Comparison of ENCODE assay signal across 16 cellular contexts in the genomic region with DNA sequence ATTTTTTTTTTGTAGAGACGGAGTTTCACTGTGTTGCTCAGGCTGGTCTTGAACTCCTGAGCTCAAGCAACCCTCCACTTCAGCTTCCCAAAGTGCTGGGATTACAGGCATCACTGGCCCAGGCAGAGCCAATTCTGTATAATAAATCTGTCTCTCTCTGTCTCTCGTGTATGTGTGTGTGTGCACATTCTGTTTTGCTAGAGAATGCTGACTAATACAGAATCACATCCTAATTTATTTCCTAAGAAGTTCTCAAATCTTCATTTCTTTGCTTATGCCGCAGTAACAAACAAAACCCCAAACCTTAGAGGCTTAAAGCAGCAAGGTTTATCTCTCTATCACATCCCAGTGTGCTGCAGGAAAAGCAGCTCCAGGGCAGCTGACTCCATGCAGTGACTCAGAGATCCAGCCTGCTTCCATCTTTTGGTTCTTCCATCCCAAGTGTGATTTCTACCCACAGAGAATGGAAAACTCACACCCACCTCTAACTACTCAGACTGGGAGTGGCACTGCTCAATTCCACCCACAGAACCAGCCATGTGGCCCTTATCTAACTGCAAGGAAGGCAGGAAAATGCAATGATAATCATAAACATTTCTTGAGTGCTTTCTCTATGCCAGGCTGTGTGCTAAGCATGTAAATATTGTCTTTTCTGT. TPM values are rescaled to one million over a fixed set of nuclear protein-coding genes. Genes with fewer than 3 reads are reported as not detected.
A peak's percentile ranks its signal among the peaks of the same experiment; 100 is the strongest.
DNase-seq lines count a peak whose midpoint lies in the region; ATAC-seq, FAIRE-seq and TF ChIP-seq lines count a peak whose summit lies in the region.
"Had no signal": no experiment of that assay in that cellular context is flagged by ENCODE, and none has a peak within 500 bp of the region (broad histone marks: within the 10 kb centered on the region; RNA-seq: fewer than 3 reads in every experiment).

No MANE protein-coding gene starts in this region.

- no peaks in the 10 kb centered on the region for H3K9me3 ChIP-seq in esophagus muscularis mucosa
- H3K9me3 ChIP-seq: BLaER1 treated with 17β-estradiol and CSF1 and Interleukin-3, amounts not matched to agents 10 nM and 100 nM had no signal

- peaks cover 0 to 5% (median 2%) of the 10 kb centered on the region in 4 donors for H3K27me3 ChIP-seq in esophagus muscularis mucosa
- H3K27me3 ChIP-seq: BLaER1 treated with 17β-estradiol and CSF1 and Interleukin-3, amounts not matched to agents 10 nM and 100 nM had no signal

- no peak for TF ChIP-seq EP300 in esophagus muscularis mucosa (IDR thresholded peaks at IDR 0.05)

- H3K4me3 Mint-ChIP-seq in activated T-helper 2 cell treated with anti-CD3 and anti-CD28 coated beads, Interferon-gamma antibody, Interleukin-2, Interleukin-4, amounts not matched to agents 10 μg/mL and 5 μg/mL and 100 μg/mL, durations not matched to agents 14 hours and 24 hours and 36 hours (ENCODE audit: low read depth) = no peak overlapping the region
- H3K4me3 Mint-ChIP-seq in natural killer cell = no peak overlapping the region
- H3K4me3 Mint-ChIP-seq: GM23338 had no signal

- no peak for TF ChIP-seq POLR2A in esophagus muscularis mucosa (IDR thresholded peaks at IDR 0.05; ENCODE audit: low read depth)

- ATAC-seq in sciatic nerve = peak; percentile 6
- ATAC-seq in natural killer cell = no peak
- ATAC-seq: GM23338 had no signal

- no peak overlapping the region for H3K4me3 ChIP-seq in esophagus muscularis mucosa
- H3K4me3 ChIP-seq: BLaER1 treated with 17β-estradiol and CSF1 and Interleukin-3, amounts not matched to agents 10 nM and 100 nM; GM23338 had no signal

- peaks cover 0 to 32% (median 20%) of the 10 kb centered on the region in 4 donors for H3K36me3 ChIP-seq in esophagus muscularis mucosa

- DNase-seq in ELR (ENCODE audit: low read depth) = peak; percentile 59
- no peak for DNase-seq in activated T-helper 2 cell treated with anti-CD3 and anti-CD28 coated beads, Interferon-gamma antibody, Interleukin-2, Interleukin-4, amounts not matched to agents 10 μg/mL and 5 μg/mL and 100 μg/mL, durations not matched to agents 14 hours and 24 hours and 36 hours (ENCODE audit: low spot score)
- DNase-seq in esophagus muscularis mucosa (ENCODE audit: extremely low spot score) = no peak
- no peak for DNase-seq in sciatic nerve (ENCODE audit: low spot score)
- DNase-seq in AML-193 (lab: John Stamatoyannopoulos, UW) = no peak
- DNase-seq in Ammon's horn (ENCODE audit: low spot score) = no peak
- no peak for DNase-seq in natural killer cell
- DNase-seq in D721Med (ENCODE audit: insufficient read length, low spot score) = no peak
- DNase-seq: activated CD4-positive, alpha-beta T cell treated with anti-CD3 and anti-CD28 coated beads for 1 hour; activated T-cell treated with anti-CD3 and anti-CD28 coated beads, Interleukin-2, amount 50 U/mL, for 48 hours; NCI-H1436; stimulated activated CD4-positive, alpha-beta T cell treated with anti-CD3 and anti-CD28 coated beads, Interleukin-4, amount 100 ng/mL, for 1 hour had no signal

- peaks cover 17 to 33% (median 31%) of the 10 kb centered on the region in 4 donors for H3K4me1 ChIP-seq in esophagus muscularis mucosa

- no peaks in the 10 kb centered on the region for H3K9me3 Mint-ChIP-seq in activated T-helper 2 cell treated with anti-CD3 and anti-CD28 coated beads, Interferon-gamma antibody, Interleukin-2, Interleukin-4, amounts not matched to agents 10 μg/mL and 5 μg/mL and 100 μg/mL, durations not matched to agents 14 hours and 24 hours and 36 hours
- H3K9me3 Mint-ChIP-seq in natural killer cell = no peaks in the 10 kb centered on the region
- H3K9me3 Mint-ChIP-seq: GM23338 had no signal

- intact Hi-C loops in activated T-helper 2 cell treated with anti-CD3 and anti-CD28 coated beads, Interferon-gamma antibody, Interleukin-2, Interleukin-4, amounts not matched to agents 10 μg/mL and 5 μg/mL and 100 μg/mL, durations not matched to agents 14 hours and 24 hours and 36 hours (cut with micrococcal nuclease) = no loop called here
- intact Hi-C loops in esophagus muscularis mucosa (cut with DNase I) (no loop called here), sciatic nerve (cut with DNase I) (loop anchor here (10.0 kb wide), 1 partner anchor 161 kb away; no protein-coding TSS in a partner anchor), natural killer cell (cut with micrococcal nuclease) (no loop called here)

- H3K27me3 Mint-ChIP-seq in activated T-helper 2 cell treated with anti-CD3 and anti-CD28 coated beads, Interferon-gamma antibody, Interleukin-2, Interleukin-4, amounts not matched to agents 10 μg/mL and 5 μg/mL and 100 μg/mL, durations not matched to agents 14 hours and 24 hours and 36 hours (ENCODE audit: low read depth) = no peaks in the 10 kb centered on the region
- no peaks in the 10 kb centered on the region for H3K27me3 Mint-ChIP-seq in natural killer cell (ENCODE audit: low read depth in 2 of 2)
- H3K27me3 Mint-ChIP-seq: progenitor cell of endocrine pancreas had no signal

- H3K36me3 Mint-ChIP-seq in activated T-helper 2 cell treated with anti-CD3 and anti-CD28 coated beads, Interferon-gamma antibody, Interleukin-2, Interleukin-4, amounts not matched to agents 10 μg/mL and 5 μg/mL and 100 μg/mL, durations not matched to agents 14 hours and 24 hours and 36 hours (ENCODE audit: low read depth) = peaks cover 17% of the 10 kb centered on the region
- no peaks in the 10 kb centered on the region for H3K36me3 Mint-ChIP-seq in natural killer cell

- peak overlapping the region; percentile 11 to 64 (median 38) for H3K27ac ChIP-seq in esophagus muscularis mucosa (replicated peaks in 1 of 4)
- H3K27ac ChIP-seq: BLaER1 treated with 17β-estradiol and CSF1 and Interleukin-3, amounts not matched to agents 10 nM and 100 nM; epithelial cell of prostate had no signal

- H3K4me1 Mint-ChIP-seq in activated T-helper 2 cell treated with anti-CD3 and anti-CD28 coated beads, Interferon-gamma antibody, Interleukin-2, Interleukin-4, amounts not matched to agents 10 μg/mL and 5 μg/mL and 100 μg/mL, durations not matched to agents 14 hours and 24 hours and 36 hours (ENCODE audit: low read depth) = peaks cover 14% of the 10 kb centered on the region
- peaks cover 0 to 6% of the 10 kb centered on the region in 2 donors for H3K4me1 Mint-ChIP-seq in natural killer cell

- TF ChIP-seq CTCF in esophagus muscularis mucosa (IDR thresholded peaks at IDR 0.05) (no peak), natural killer cell (IDR thresholded peaks at IDR 0.05) (no peak), D721Med (IDR thresholded peaks at IDR 0.05; ENCODE audit: insufficient read depth, missing control alignments) (no peak)

- peak overlapping the region; percentile 8 for H3K27ac Mint-ChIP-seq in activated T-helper 2 cell treated with anti-CD3 and anti-CD28 coated beads, Interferon-gamma antibody, Interleukin-2, Interleukin-4, amounts not matched to agents 10 μg/mL and 5 μg/mL and 100 μg/mL, durations not matched to agents 14 hours and 24 hours and 36 hours
- peak overlapping the region in 1 of 2 donors; percentile 5 for H3K27ac Mint-ChIP-seq in natural killer cell
- H3K27ac Mint-ChIP-seq: GM23338, progenitor cell of endocrine pancreas had no signal

- WGBS in esophagus muscularis mucosa = 82% methylated on average over 3 of the region's 3 CpGs

- no peak for FAIRE-seq in D721Med (lab: Jason Lieb, UNC)

RNA-seq across cellular contexts. Expression of a gene that starts 35.1 kb away (rescaled TPM):
- 0.07 and 0.11 TPM in 2 replicates for total RNA-seq in activated T-helper 2 cell treated with anti-CD3 and anti-CD28 coated beads, Interferon-gamma antibody, Interleukin-2, Interleukin-4, amounts not matched to agents 10 μg/mL and 5 μg/mL and 100 μg/mL, durations not matched to agents 14 hours and 24 hours and 36 hours
- total RNA-seq in esophagus muscularis mucosa (1 to 10 TPM in 3 of 4 donors, not detected in 1; 1.3 to 2.2 (median 2.0) TPM), sciatic nerve (0.98 TPM), natural killer cell (not detected)

RNA-seq across cellular contexts. Expression of a gene that starts 43.6 kb away (rescaled TPM):
- total RNA-seq in activated T-helper 2 cell treated with anti-CD3 and anti-CD28 coated beads, Interferon-gamma antibody, Interleukin-2, Interleukin-4, amounts not matched to agents 10 μg/mL and 5 μg/mL and 100 μg/mL, durations not matched to agents 14 hours and 24 hours and 36 hours = 41.6 and 46.4 TPM in 2 replicates
- 10 to 100 TPM; 29.0 to 71.0 (median 48.3) TPM for total RNA-seq in esophagus muscularis mucosa
- total RNA-seq in sciatic nerve = 24.9 TPM
- 10 to 100 TPM; 40.2 to 50.4 (median 40.8) TPM for total RNA-seq in natural killer cell

RNA-seq across cellular contexts. Expression of a gene that starts 43.7 kb away (rescaled TPM):
- total RNA-seq in activated T-helper 2 cell treated with anti-CD3 and anti-CD28 coated beads, Interferon-gamma antibody, Interleukin-2, Interleukin-4, amounts not matched to agents 10 μg/mL and 5 μg/mL and 100 μg/mL, durations not matched to agents 14 hours and 24 hours and 36 hours = 123 and 135 TPM in 2 replicates
- 10 to 100 TPM; 29.9 to 45.2 (median 40.7) TPM for total RNA-seq in esophagus muscularis mucosa
- total RNA-seq in sciatic nerve = 79.2 TPM
- 100 to 1,000 TPM in 2 of 3 donors, 10 to 100 TPM in 1; 99.5 to 120 (median 104) TPM for total RNA-seq in natural killer cell
